In genomic region chr7:93228302-93228701, GRCh38 we compare ENCODE assay signal across 8 cellular contexts. TPM values are rescaled to one million over a fixed set of nuclear protein-coding genes. Genes with fewer than 3 reads are reported as not detected.
A peak's percentile ranks its signal among the peaks of the same experiment; 100 is the strongest.
DNase-seq lines count a peak whose midpoint lies in the region; ATAC-seq and TF ChIP-seq lines count a peak whose summit lies in the region.

No MANE protein-coding gene starts in this region.

- intact Hi-C loops in activated CD8-positive, alpha-beta T cell treated with anti-CD3 and anti-CD28 coated beads for 36 hours (cut with micrococcal nuclease) = loop anchor here (5.0 kb wide), 1 partner anchor 136 kb away; no protein-coding TSS in a partner anchor

- 13% methylated on average over 2 of the region's 2 CpGs for WGBS in hepatocyte (ENCODE audit: low lambda C conversion rate, missing lambda C conversion rate)

- H2AFZ ChIP-seq in hepatocyte = no peak overlapping the region

- H3K9me3 ChIP-seq in hepatocyte (ENCODE audit: low read depth) = no peaks in the 10 kb centered on the region

- H3K36me3 ChIP-seq in hepatocyte (replicated peaks; ENCODE audit: insufficient read depth, low read depth) = no peaks in the 10 kb centered on the region

- POLR2A ChIA-PET in activated CD8-positive, alpha-beta T cell treated with anti-CD3 and anti-CD28 coated beads for 36 hours (lab: Charles Lee) = no interaction called here

- no peaks in the 10 kb centered on the region for H3K36me3 Mint-ChIP-seq in activated CD8-positive, alpha-beta T cell treated with anti-CD3 and anti-CD28 coated beads for 36 hours (ENCODE audit: low read depth)

- ATAC-seq in HG02798 (IDR thresholded peaks at IDR 0.05; ENCODE audit: poor library complexity, unreplicated experiment) (peak; percentile 18), GM19324 (IDR thresholded peaks at IDR 0.05; ENCODE audit: low FRiP score, unreplicated experiment) (no peak)
- ATAC-seq in activated CD8-positive, alpha-beta T cell treated with anti-CD3 and anti-CD28 coated beads for 36 hours = no peak

- H3K4me2 ChIP-seq in hepatocyte = no peak overlapping the region

- H3K4me3 Mint-ChIP-seq in activated CD8-positive, alpha-beta T cell treated with anti-CD3 and anti-CD28 coated beads for 36 hours = no peak overlapping the region

- TF ChIP-seq CTCF in activated CD8-positive, alpha-beta T cell treated with anti-CD3 and anti-CD28 coated beads for 36 hours (IDR thresholded peaks at IDR 0.05) = peak; percentile 78
- peak; percentile 81 for TF ChIP-seq CTCF in hepatocyte (IDR thresholded peaks at IDR 0.05; ENCODE audit: poor library complexity)

- no peak overlapping the region for H3K27ac Mint-ChIP-seq in activated CD8-positive, alpha-beta T cell treated with anti-CD3 and anti-CD28 coated beads for 36 hours

- peak; percentile 36 for DNase-seq in DMS79 treated with DMSO at 0.1 percent for 48 hours (lab: John Stamatoyannopoulos, UW)
- no peak for DNase-seq in DMS79 (lab: John Stamatoyannopoulos, UW)
- peak; percentile 39 for DNase-seq in NCI-H226
- DNase-seq in activated CD8-positive, alpha-beta T cell treated with anti-CD3 and anti-CD28 coated beads for 36 hours = no peak
- peak; percentile 85 for DNase-seq in hepatocyte (ENCODE audit: low spot score)
- DNase-seq in stromal cell of bone marrow (ENCODE audit: low read depth) = peak; percentile 34

- H3K27ac ChIP-seq in hepatocyte = no peak overlapping the region

- H3K4me1 ChIP-seq in hepatocyte (ENCODE audit: insufficient read depth) = no peaks in the 10 kb centered on the region

- H4K20me1 ChIP-seq in hepatocyte (ENCODE audit: insufficient read depth, poor library complexity, severe bottlenecking) = no peaks in the 10 kb centered on the region

- CTCF ChIA-PET in activated CD8-positive, alpha-beta T cell treated with anti-CD3 and anti-CD28 coated beads for 36 hours (lab: Charles Lee) = interaction anchor here (0.7 to 4.0 kb wide), 21 partner anchors 10 to 214 kb away, joined by 3 to 28 read pairs (median 4); partner anchors contain the start of gene SAMD9

- H3K4me3 ChIP-seq in hepatocyte = no peak overlapping the region

- peaks cover 1% of the 10 kb centered on the region for H3K27me3 Mint-ChIP-seq in activated CD8-positive, alpha-beta T cell treated with anti-CD3 and anti-CD28 coated beads for 36 hours

- H3K9me2 ChIP-seq in hepatocyte (replicated peaks; ENCODE audit: insufficient read depth) = no peaks in the 10 kb centered on the region

- H3K4me1 Mint-ChIP-seq in activated CD8-positive, alpha-beta T cell treated with anti-CD3 and anti-CD28 coated beads for 36 hours (ENCODE audit: low read depth) = peaks cover 3% of the 10 kb centered on the region

- peaks cover 8% of the 10 kb centered on the region for H3K79me2 ChIP-seq in hepatocyte

- H3K9me3 Mint-ChIP-seq in activated CD8-positive, alpha-beta T cell treated with anti-CD3 and anti-CD28 coated beads for 36 hours = no peaks in the 10 kb centered on the region

- H3K27me3 ChIP-seq in hepatocyte = no peaks in the 10 kb centered on the region

RNA-seq across cellular contexts. Expression of gene HEPACAM2, which starts 2.0 kb away (rescaled TPM):
- not detected for total RNA-seq in activated CD8-positive, alpha-beta T cell treated with anti-CD3 and anti-CD28 coated beads for 36 hours
- 15.7 and 19.8 TPM in 2 replicates for total RNA-seq in hepatocyte
- polyA plus RNA-seq in hepatocyte = 14.0 and 15.0 TPM in 2 replicates

RNA-seq across cellular contexts. Expression of gene VPS50, which starts 3.9 kb away (rescaled TPM):
- total RNA-seq in activated CD8-positive, alpha-beta T cell treated with anti-CD3 and anti-CD28 coated beads for 36 hours = 10 to 100 TPM; 15.5 to 18.5 TPM
- 32.5 and 32.7 TPM in 2 replicates for total RNA-seq in hepatocyte
- polyA plus RNA-seq in hepatocyte = 10.4 and 10.5 TPM in 2 replicates

Comparison
In these comparisons a context has a peak if more than half of its experiments do, and no peak if none do; other contexts are left out.
1. DNase-seq: peak in DMS79 treated with DMSO at 0.1 percent for 48 hours (single experiment), NCI-H226 (single experiment), hepatocyte (single experiment) and stromal cell of bone marrow (single experiment); none in DMS79 (single experiment) and activated CD8-positive, alpha-beta T cell treated with anti-CD3 and anti-CD28 coated beads for 36 hours (single experiment).
2. RNA of gene HEPACAM2, which starts 2.0 kb away (total RNA-seq): 15.7 to 19.8 TPM in hepatocyte; not detected in activated CD8-positive, alpha-beta T cell treated with anti-CD3 and anti-CD28 coated beads for 36 hours; every median in the first group is over 10 times any median in the second.